Comparison of ENCODE assay signal across 21 cellular contexts in the genomic region with DNA sequence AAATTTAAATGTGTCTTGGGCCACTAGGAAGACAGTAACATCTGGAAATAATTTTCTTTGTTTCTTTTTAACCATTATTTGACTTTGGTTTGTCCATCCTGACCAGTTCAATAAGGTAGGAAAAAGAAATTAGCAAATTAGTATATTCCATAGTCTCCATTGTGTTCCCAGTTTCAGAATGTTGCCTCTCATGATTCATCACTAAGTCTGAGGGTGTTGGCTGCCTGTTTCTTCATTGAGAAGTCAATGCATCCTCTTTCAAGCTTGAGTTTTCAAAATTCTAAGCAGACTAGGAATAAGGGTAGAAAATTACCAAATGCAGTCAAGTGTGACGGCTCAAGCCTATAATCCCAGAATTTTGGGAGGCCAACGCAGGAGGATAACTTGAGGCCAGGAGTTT.
"Had no signal": no experiment of that assay in that cellular context is flagged by ENCODE, and none has a peak within 500 bp of the region (broad histone marks: within the 10 kb centered on the region; RNA-seq: fewer than 3 reads in every experiment).

No MANE protein-coding gene starts in this region.

- H3K27me3 Mint-ChIP-seq: central memory CD8-positive, alpha-beta T cell; effector memory CD8-positive, alpha-beta T cell; naive thymus-derived CD8-positive, alpha-beta T cell had no signal

- H3K36me3 ChIP-seq: gastrocnemius medialis, heart right ventricle, neutrophil, stomach, suprapubic skin, thyroid gland, upper lobe of left lung, uterus had no signal

- H3K27ac Mint-ChIP-seq: effector memory CD8-positive, alpha-beta T cell; naive thymus-derived CD8-positive, alpha-beta T cell had no signal

- H3K9me3 Mint-ChIP-seq: effector memory CD8-positive, alpha-beta T cell had no signal

- H3K4me3 ChIP-seq: gastrocnemius medialis, heart right ventricle, mucosa of descending colon, stomach, suprapubic skin, thyroid gland, upper lobe of left lung, uterus had no signal

- FAIRE-seq: islet of Langerhans had no signal

- H3K4me1 Mint-ChIP-seq: central memory CD8-positive, alpha-beta T cell; naive thymus-derived CD8-positive, alpha-beta T cell had no signal

- H3K27me3 ChIP-seq: gastrocnemius medialis, heart right ventricle, stomach, suprapubic skin, thyroid gland, upper lobe of left lung, uterus had no signal

- DNase-seq: effector memory CD8-positive, alpha-beta T cell; gastrocnemius medialis; heart right ventricle; hypothalamus; kidney glomerular epithelial cell; mammary epithelial cell; mucosa of descending colon; naive thymus-derived CD8-positive, alpha-beta T cell; posterior cingulate gyrus; stimulated activated CD4-positive, alpha-beta T cell treated with anti-CD3 and anti-CD28 coated beads, Interleukin-2, amount 100 ng/mL, for 24 hours; stimulated activated CD4-positive, alpha-beta T cell treated with anti-CD3 and anti-CD28 coated beads, Interleukin-4, amount 100 ng/mL, for 4 hours; stimulated activated naive CD4-positive, alpha-beta T cell; stomach; thyroid gland; upper lobe of left lung; uterus had no signal

- H3K27ac ChIP-seq: heart right ventricle, neutrophil, stomach, suprapubic skin, thyroid gland, upper lobe of left lung, uterus had no signal

- H3K4me3 Mint-ChIP-seq: central memory CD8-positive, alpha-beta T cell; effector memory CD8-positive, alpha-beta T cell; naive thymus-derived CD8-positive, alpha-beta T cell had no signal

- ATAC-seq: effector memory CD8-positive, alpha-beta T cell; gastrocnemius medialis; mucosa of descending colon; naive thymus-derived CD8-positive, alpha-beta T cell; sciatic nerve had no signal

- H3K9me3 ChIP-seq: mucosa of descending colon, neutrophil, suprapubic skin, thyroid gland, upper lobe of left lung, uterus had no signal

- H3K36me3 Mint-ChIP-seq: naive thymus-derived CD8-positive, alpha-beta T cell had no signal

- H3K4me1 ChIP-seq: uterus had no signal
